Comparison of ENCODE assay signal across 29 cellular contexts in genomic region chrX:130005408-130005807, GRCh38. TPM values are rescaled to one million over a fixed set of nuclear protein-coding genes. Genes with fewer than 3 reads are reported as not detected.
A peak's percentile ranks its signal among the peaks of the same experiment; 100 is the strongest.
DNase-seq lines count a peak whose midpoint lies in the region; ATAC-seq, FAIRE-seq and TF ChIP-seq lines count a peak whose summit lies in the region.
"Had no signal": no experiment of that assay in that cellular context is flagged by ENCODE, and none has a peak within 500 bp of the region (broad histone marks: within the 10 kb centered on the region; RNA-seq: fewer than 3 reads in every experiment).

No MANE protein-coding gene starts in this region.

- no peaks in the 10 kb centered on the region for H3F3A ChIP-seq in neural progenitor cell (ENCODE audit: low read depth)

- H3K36me3 ChIP-seq in HepG2 (replicated peaks in 1 of 2; ENCODE audit: control insufficient read depth in 1 of 2, insufficient read depth in 2 of 2, low read length in 2 of 2) (peaks cover 0 to 2% of the 10 kb centered on the region in 2 experiments; a peak in 1 of 5 replicates), neural progenitor cell (no peaks in the 10 kb centered on the region), aorta (ENCODE audit: control insufficient read depth in 1 of 2, insufficient read depth in 2 of 2, low read length in 1 of 2) (no peaks in the 10 kb centered on the region)
- H3K36me3 ChIP-seq: BE2C had no signal

- TF ChIP-seq POLR2A in HepG2 (IDR thresholded peaks at IDR 0.05; ENCODE audit: insufficient read depth in 1 of 2, low read depth in 2 of 2, low read length in 2 of 2) = no peak

- H3K4me1 ChIP-seq in HepG2 (ENCODE audit: insufficient read depth, low read length) (peaks cover 38% of the 10 kb centered on the region), neural progenitor cell (no peaks in the 10 kb centered on the region), aorta (ENCODE audit: control insufficient read depth in 1 of 2, insufficient read depth in 2 of 2, low read length in 2 of 2) (no peaks in the 10 kb centered on the region)
- H3K4me1 ChIP-seq: BE2C had no signal

- H3K27ac ChIP-seq in HepG2 (ENCODE audit: extremely low read length, insufficient read depth, low read length) (no peak overlapping the region), neural progenitor cell (no peak overlapping the region), aorta (ENCODE audit: low read depth in 1 of 2, low read length in 2 of 2) (no peak overlapping the region)
- H3K27ac ChIP-seq: BLaER1 had no signal

- CTCF ChIA-PET in HepG2 (lab: Yijun Ruan, JAX; ENCODE audit: low intra/inter-chr PET ratio, low total read pairs) = no interaction called here

- no peak for TF ChIP-seq CTCF in HepG2 (CRISPR knock-in tag; IDR thresholded peaks at IDR 0.05)
- no peak for TF ChIP-seq CTCF in nephron progenitor cell (IDR thresholded peaks at IDR 0.05)
- no peak for TF ChIP-seq CTCF in neural progenitor cell (IDR thresholded peaks at IDR 0.05)

- intact Hi-C loops in HepG2 (cut with micrococcal nuclease; ENCODE audit: unreplicated experiment) = no loop called here
- intact Hi-C loops in aorta (cut with DNase I) = no loop called here

- TF ChIP-seq RAD21 in HepG2 (CRISPR knock-in tag; IDR thresholded peaks at IDR 0.05) = no peak

- WGBS in HepG2 (ENCODE audit: low lambda C conversion rate) = 91% methylated on average over 3 of the region's 4 CpGs
- 93 to 99% methylated on average over 4 of the region's 4 CpGs for WGBS in aorta, 2 donors

- H3K4me2 ChIP-seq in HepG2 (ENCODE audit: low read depth, low read length) = no peak overlapping the region
- H3K4me2 ChIP-seq in neural progenitor cell = no peak overlapping the region
- H3K4me2 ChIP-seq: BLaER1 had no signal

- H3K27me3 ChIP-seq in HepG2 (ENCODE audit: control insufficient read depth in 1 of 2, insufficient read depth in 2 of 2, low read length in 2 of 2) (no peaks in the 10 kb centered on the region), neural progenitor cell (no peaks in the 10 kb centered on the region), aorta (ENCODE audit: control insufficient read depth in 1 of 2, insufficient read depth in 2 of 2, low read length in 1 of 2) (no peaks in the 10 kb centered on the region)
- H3K27me3 ChIP-seq: BE2C had no signal

- H2AFZ ChIP-seq in HepG2 (ENCODE audit: low read length) (no peak overlapping the region), neural progenitor cell (replicated peaks) (no peak overlapping the region)

- FAIRE-seq in HepG2 (lab: Jason Lieb, UNC) = peak; percentile 72
- no peak for FAIRE-seq in frontal cortex (lab: Jason Lieb, UNC)
- FAIRE-seq: A204.1, GM12878, GM12892, GM18507 had no signal

- POLR2A ChIA-PET in HepG2 (lab: Yijun Ruan, JAX) = no interaction called here

- H3K27ac Mint-ChIP-seq in nephron progenitor cell (peak overlapping the region; percentile 88), neural progenitor cell (peak overlapping the region; percentile 78)
- H3K27ac Mint-ChIP-seq: CD4-positive, alpha-beta memory T cell; CD4-positive, CD25-positive, alpha-beta regulatory T cell; CD8-positive, alpha-beta memory T cell had no signal

- ATAC-seq in HepG2 = peak; percentile 70
- no peak for ATAC-seq in aorta (ENCODE audit: low FRiP score)
- ATAC-seq in HG03378 (IDR thresholded peaks at IDR 0.05; ENCODE audit: unreplicated experiment) = no peak
- ATAC-seq: GM12878 had no signal

- H3K79me2 ChIP-seq in HepG2 (ENCODE audit: insufficient read depth, low read length) (no peaks in the 10 kb centered on the region), neural progenitor cell (ENCODE audit: low read depth) (peaks cover 4% of the 10 kb centered on the region)

- H3K9ac ChIP-seq in HepG2 (ENCODE audit: insufficient read depth, low read depth, low read length) (no peak overlapping the region), neural progenitor cell (no peak overlapping the region)
- H3K9ac ChIP-seq: BLaER1 had no signal

- H3K4me3 Mint-ChIP-seq in nephron progenitor cell = no peak overlapping the region
- peak overlapping the region; percentile 72 for H3K4me3 Mint-ChIP-seq in neural progenitor cell
- H3K4me3 Mint-ChIP-seq: CD14-positive monocyte; CD4-positive, alpha-beta memory T cell; CD4-positive, CD25-positive, alpha-beta regulatory T cell had no signal

- in situ Hi-C loops in HepG2 (cut with HindIII; ENCODE audit: extremely low pct_ligation_motif_present, low pct_unique_long_range_greater_than_20kb) = no loop called here

- BruUV-seq in HepG2 (replicated peaks; lab: Mats Ljungman, UMichigan) = no TSS peak

- H3K9me3 Mint-ChIP-seq in nephron progenitor cell = peaks cover 58% of the 10 kb centered on the region
- no peaks in the 10 kb centered on the region for H3K9me3 Mint-ChIP-seq in neural progenitor cell
- H3K9me3 Mint-ChIP-seq: CD8-positive, alpha-beta memory T cell had no signal

- H3K4me1 Mint-ChIP-seq in nephron progenitor cell = peaks cover 31% of the 10 kb centered on the region
- peaks cover 7% of the 10 kb centered on the region for H3K4me1 Mint-ChIP-seq in neural progenitor cell

- no peaks in the 10 kb centered on the region for H4K20me1 ChIP-seq in HepG2 (ENCODE audit: insufficient read depth, low read length)
- H4K20me1 ChIP-seq in neural progenitor cell (ENCODE audit: low read depth) = peaks cover 42% of the 10 kb centered on the region

- no peak for TF ChIP-seq EP300 in HepG2 (IDR thresholded peaks at IDR 0.05; ENCODE audit: low read depth in 2 of 2, low read length in 2 of 2)
- no peak for TF ChIP-seq EP300 in HepG2 (CRISPR knock-in tag; IDR thresholded peaks at IDR 0.05; ENCODE audit: borderline replicate concordance)

- DNase-seq in HepG2 (ENCODE audit: low spot score) (no peak), nephron progenitor cell (no peak), neural progenitor cell (ENCODE audit: low spot score) (no peak), aorta (peak; percentile 2 to 6), ecto neural progenitor cell (ENCODE audit: low spot score) (no peak), RKO (ENCODE audit: low spot score) (no peak), frontal cortex (ENCODE audit: low spot score in 2 of 2) (no peak)
- DNase-seq: 8988T; ACHN; BE2C; C1 segment of cervical spinal cord; CD4-positive, alpha-beta memory T cell; CD4-positive, CD25-positive, alpha-beta regulatory T cell; CD8-positive, alpha-beta memory T cell; COR-L47; DMS 273 treated with DMSO at 0.1 percent for 48 hours; DMS153; DMS53; DMS79; DND-41; EL; GDM1 had no signal

- H3K27me3 Mint-ChIP-seq in nephron progenitor cell (ENCODE audit: low read depth, poor library complexity) (peaks cover 3% of the 10 kb centered on the region), neural progenitor cell (ENCODE audit: insufficient read depth, low read depth) (peaks cover 2% of the 10 kb centered on the region)
- H3K27me3 Mint-ChIP-seq: CD4-positive, alpha-beta memory T cell; CD4-positive, CD25-positive, alpha-beta regulatory T cell had no signal

- H3K36me3 Mint-ChIP-seq in nephron progenitor cell (ENCODE audit: low read depth) (peaks cover 58% of the 10 kb centered on the region), neural progenitor cell (peaks cover 36% of the 10 kb centered on the region)

- H3K9me3 ChIP-seq in HepG2 (ENCODE audit: low read length) (no peaks in the 10 kb centered on the region), neural progenitor cell (ENCODE audit: low read depth) (no peaks in the 10 kb centered on the region), aorta (ENCODE audit: control insufficient read depth, low read length) (no peaks in the 10 kb centered on the region)
- H3K9me3 ChIP-seq: BE2C had no signal

- H3K4me3 ChIP-seq in HepG2 (replicated peaks in 1 of 3; ENCODE audit: insufficient read depth in 1 of 3, low read depth in 2 of 3, low read length in 3 of 3) (no peak overlapping the region), neural progenitor cell (no peak overlapping the region), aorta (ENCODE audit: low read length in 2 of 2) (no peak overlapping the region)
- H3K4me3 ChIP-seq: BLaER1, GM12878 had no signal

TF ChIP-seq in HepG2, 621 proteins besides CTCF, POLR2A, EP300 and RAD21:
- peak; percentile 63; the same call in 1 of the 2 replicates for TF ChIP-seq ZNF362 (CRISPR knock-in tag; IDR thresholded peaks at IDR 0.05; ENCODE audit: borderline replicate concordance)
- no peak for TF ChIP-seq ZKSCAN1 (IDR thresholded peaks at IDR 0.05; ENCODE audit: low read length)

RNA-seq across cellular contexts. Expression of gene BCORL1, which starts 23.0 kb away (rescaled TPM):
- total RNA-seq in HepG2 (2016; rRNA removed; fragmentation: Illumina TruSeq; extraction: Trizol) (1.4 and 4.1 TPM in 2 replicates), neural progenitor cell (ENCODE audit: low replicate concordance) (5.1 and 6.5 TPM in 2 replicates), aorta (10 to 100 TPM; 22.1 to 26.9 TPM), frontal cortex (2.0 TPM)
- 1.1 and 1.2 TPM in 2 replicates for total RNA-seq in HepG2 (2016; cell fraction: cytosol; rRNA removed; fragmentation: Illumina TruSeq; extraction: Trizol; ENCODE audit: low read depth)
- total RNA-seq in HepG2 (2016; cell fraction: insoluble cytoplasmic fraction; rRNA removed; fragmentation: Illumina TruSeq; extraction: Trizol) = 0.84 and 3.6 TPM in 2 replicates
- 2.2 and 2.8 TPM in 2 replicates for total RNA-seq in HepG2 (2016; cell fraction: membrane; rRNA removed; fragmentation: Illumina TruSeq; extraction: Trizol)
- 3.0 and 4.6 TPM in 2 replicates for total RNA-seq in HepG2 (2016; cell fraction: nucleus; rRNA removed; fragmentation: Illumina TruSeq; extraction: Trizol)
- polyA plus RNA-seq in HepG2 (2011; rRNA removed) (0.67 and 0.71 TPM in 2 replicates), aorta (1 to 10 TPM; 2.6 to 4.4 TPM)
- polyA plus RNA-seq in HepG2 (2011; cell fraction: cytosol; rRNA removed) = 0.45 and 0.51 TPM in 2 replicates
- polyA plus RNA-seq in HepG2 (2011; cell fraction: nucleus; rRNA removed) = 2.3 and 3.4 TPM in 2 replicates
- polyA plus RNA-seq in HepG2 (2012) = 4.1 and 4.2 TPM in 2 replicates
- 0.23 and 0.25 TPM in 2 replicates for polyA plus RNA-seq in HepG2 (2016; cell fraction: cytosol; fragmentation: Illumina TruSeq; extraction: Trizol; ENCODE audit: low read depth)
- 3.5 and 5.3 TPM in 2 replicates for polyA plus RNA-seq in HepG2 (2016; cell fraction: insoluble cytoplasmic fraction; fragmentation: Illumina TruSeq; extraction: Trizol; ENCODE audit: low read depth)
- 0.49 and 0.65 TPM in 2 replicates for polyA plus RNA-seq in HepG2 (2016; cell fraction: membrane; fragmentation: Illumina TruSeq; extraction: Trizol; ENCODE audit: low read depth)
- 5.0 and 5.4 TPM in 2 replicates for polyA plus RNA-seq in HepG2 (2016; cell fraction: nucleus; fragmentation: Illumina TruSeq; extraction: Trizol; ENCODE audit: insufficient read depth, low read depth)
- polyA minus RNA-seq in HepG2 (2011; rRNA and poly(A)+ RNA removed; ENCODE audit: low replicate concordance) = 1.6 and 3.1 TPM in 2 replicates
- polyA minus RNA-seq in HepG2 (2011; cell fraction: cytosol; rRNA and poly(A)+ RNA removed) = 2.0 and 2.8 TPM in 2 replicates
- 2.1 and 3.0 TPM in 2 replicates for polyA minus RNA-seq in HepG2 (2011; cell fraction: nucleus; rRNA and poly(A)+ RNA removed)

Comparison
In these comparisons a context has a peak if more than half of its experiments do, and no peak if none do; other contexts are left out.
1. DNase-seq: peak in aorta (2 of 2); none in HepG2 (single experiment), nephron progenitor cell (single experiment), neural progenitor cell (single experiment), ecto neural progenitor cell (single experiment), RKO (single experiment) and frontal cortex (0 of 2).